ENCODE assay signal across 12 cellular contexts in genomic region chr2:147636238-147636887, GRCh38.
A peak's percentile ranks its signal among the peaks of the same experiment; 100 is the strongest.
DNase-seq lines count a peak whose midpoint lies in the region; ATAC-seq and TF ChIP-seq lines count a peak whose summit lies in the region.
"Had no signal": no experiment of that assay in that cellular context is flagged by ENCODE, and none has a peak within 500 bp of the region (broad histone marks: within the 10 kb centered on the region; RNA-seq: fewer than 3 reads in every experiment).

No MANE protein-coding gene starts in this region.

- intact Hi-C loops in posterior cingulate gyrus (cut with DNase I): no loop called here

- H3K27me3 Mint-ChIP-seq in activated naive CD8-positive, alpha-beta T cell treated with anti-CD3 and anti-CD28 coated beads, Interleukin-2, amount 50 U/mL, for 24 hours: no peaks in the 10 kb centered on the region
- no peaks in the 10 kb centered on the region for H3K27me3 Mint-ChIP-seq in activated naive CD8-positive, alpha-beta T cell treated with anti-CD3 and anti-CD28 coated beads for 36 hours

- no peak overlapping the region for H3K4me3 Mint-ChIP-seq in activated naive CD8-positive, alpha-beta T cell treated with anti-CD3 and anti-CD28 coated beads, Interleukin-2, amount 50 U/mL, for 24 hours
- no peak overlapping the region for H3K4me3 Mint-ChIP-seq in activated naive CD8-positive, alpha-beta T cell treated with anti-CD3 and anti-CD28 coated beads for 36 hours

- peak overlapping the region; percentile 61 for H3K27ac Mint-ChIP-seq in activated naive CD8-positive, alpha-beta T cell treated with anti-CD3 and anti-CD28 coated beads, Interleukin-2, amount 50 U/mL, for 24 hours
- no peak overlapping the region for H3K27ac Mint-ChIP-seq in activated naive CD8-positive, alpha-beta T cell treated with anti-CD3 and anti-CD28 coated beads for 36 hours

- no peaks in the 10 kb centered on the region for H3K4me1 Mint-ChIP-seq in activated naive CD8-positive, alpha-beta T cell treated with anti-CD3 and anti-CD28 coated beads, Interleukin-2, amount 50 U/mL, for 24 hours
- peaks cover 18% of the 10 kb centered on the region for H3K4me1 Mint-ChIP-seq in activated naive CD8-positive, alpha-beta T cell treated with anti-CD3 and anti-CD28 coated beads for 36 hours

- no peak for ATAC-seq in activated naive CD8-positive, alpha-beta T cell treated with anti-CD3 and anti-CD28 coated beads, Interleukin-2, amount 50 U/mL, for 24 hours
- ATAC-seq in SK-N-SH treated with all-trans-retinoic acid at 6 μM for 48 hours (peak; percentile 58), HG03469 (IDR thresholded peaks at IDR 0.05; ENCODE audit: unreplicated experiment) (no peak)

- DNase-seq in activated naive CD8-positive, alpha-beta T cell treated with anti-CD3 and anti-CD28 coated beads, Interleukin-2, amount 50 U/mL, for 24 hours: no peak
- no peak for DNase-seq in activated naive CD8-positive, alpha-beta T cell treated with anti-CD3 and anti-CD28 coated beads for 36 hours
- DNase-seq in glomerular visceral epithelial cell (ENCODE audit: extremely low spot score) (peak; percentile 79), stromal cell of bone marrow (ENCODE audit: low read depth) (peak; percentile 84), activated T-cell treated with anti-CD3 and anti-CD28 coated beads for 4 hours (no peak), posterior cingulate gyrus (no peak)
- DNase-seq: activated T-cell treated with anti-CD3 and anti-CD28 coated beads, Interleukin-2, amount 50 U/mL, for 1 hour; NCI-H1694; spleen; stimulated activated naive CD4-positive, alpha-beta T cell had no signal

- peaks cover 3% of the 10 kb centered on the region for H3K9me3 Mint-ChIP-seq in activated naive CD8-positive, alpha-beta T cell treated with anti-CD3 and anti-CD28 coated beads, Interleukin-2, amount 50 U/mL, for 24 hours
- H3K9me3 Mint-ChIP-seq in activated naive CD8-positive, alpha-beta T cell treated with anti-CD3 and anti-CD28 coated beads for 36 hours: peaks cover 1% of the 10 kb centered on the region

- no peaks in the 10 kb centered on the region for H3K36me3 Mint-ChIP-seq in activated naive CD8-positive, alpha-beta T cell treated with anti-CD3 and anti-CD28 coated beads, Interleukin-2, amount 50 U/mL, for 24 hours (ENCODE audit: low read depth)
- H3K36me3 Mint-ChIP-seq in activated naive CD8-positive, alpha-beta T cell treated with anti-CD3 and anti-CD28 coated beads for 36 hours: peaks cover 3% of the 10 kb centered on the region

TF ChIP-seq in SK-N-SH treated with all-trans-retinoic acid at 6 μM for 48 hours, 23 proteins besides CTCF, POLR2A, EP300 and RAD21:
- TF ChIP-seq SNAI2 (CRISPR knock-in tag; IDR thresholded peaks at IDR 0.05) (no peak), PPARA (CRISPR knock-in tag; IDR thresholded peaks at IDR 0.05; ENCODE audit: borderline replicate concordance) (no peak), ZFP3 (CRISPR knock-in tag; IDR thresholded peaks at IDR 0.05) (no peak), ZNF565 (CRISPR knock-in tag; conservative IDR thresholded peaks at IDR 0.05; ENCODE audit: low read depth) (no peak), ZC3H10 (CRISPR knock-in tag; IDR thresholded peaks at IDR 0.05) (no peak), ZNF8 (CRISPR knock-in tag; IDR thresholded peaks at IDR 0.05) (no peak), GLIS3 (CRISPR knock-in tag; IDR thresholded peaks at IDR 0.05) (no peak), RARB (CRISPR knock-in tag; IDR thresholded peaks at IDR 0.05) (no peak), ZNF70 (CRISPR knock-in tag; IDR thresholded peaks at IDR 0.05) (no peak), ISL1 (CRISPR knock-in tag; IDR thresholded peaks at IDR 0.05) (no peak), ARNTL (CRISPR knock-in tag; IDR thresholded peaks at IDR 0.05; ENCODE audit: borderline replicate concordance, low read depth) (no peak), OSR1 (CRISPR knock-in tag; IDR thresholded peaks at IDR 0.05) (no peak)
- TF ChIP-seq, protein P1, sequence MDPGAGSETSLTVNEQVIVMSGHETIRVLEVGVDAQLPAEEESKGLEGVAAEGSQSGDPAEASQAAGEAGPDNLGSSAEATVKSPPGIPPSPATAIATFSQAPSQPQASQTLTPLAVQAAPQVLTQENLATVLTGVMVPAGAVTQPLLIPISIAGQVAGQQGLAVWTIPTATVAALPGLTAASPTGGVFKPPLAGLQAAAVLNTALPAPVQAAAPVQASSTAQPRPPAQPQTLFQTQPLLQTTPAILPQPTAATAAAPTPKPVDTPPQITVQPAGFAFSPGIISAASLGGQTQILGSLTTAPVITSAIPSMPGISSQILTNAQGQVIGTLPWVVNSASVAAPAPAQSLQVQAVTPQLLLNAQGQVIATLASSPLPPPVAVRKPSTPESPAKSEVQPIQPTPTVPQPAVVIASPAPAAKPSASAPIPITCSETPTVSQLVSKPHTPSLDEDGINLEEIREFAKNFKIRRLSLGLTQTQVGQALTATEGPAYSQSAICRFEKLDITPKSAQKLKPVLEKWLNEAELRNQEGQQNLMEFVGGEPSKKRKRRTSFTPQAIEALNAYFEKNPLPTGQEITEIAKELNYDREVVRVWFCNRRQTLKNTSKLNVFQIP (CRISPR knock-in tag; IDR thresholded peaks at IDR 0.05; ENCODE audit: borderline replicate concordance, low read depth): no peak

Comparison
In these comparisons a context has a peak if more than half of its experiments do, and no peak if none do; other contexts are left out.
1. DNase-seq: peak in glomerular visceral epithelial cell (single experiment) and stromal cell of bone marrow (single experiment); none in activated naive CD8-positive, alpha-beta T cell treated with anti-CD3 and anti-CD28 coated beads, Interleukin-2, amount 50 U/mL, for 24 hours (single experiment), activated naive CD8-positive, alpha-beta T cell treated with anti-CD3 and anti-CD28 coated beads for 36 hours (single experiment), activated T-cell treated with anti-CD3 and anti-CD28 coated beads for 4 hours (single experiment) and posterior cingulate gyrus (0 of 10).